ENCODE assay signal across 8 cellular contexts in the genomic region with DNA sequence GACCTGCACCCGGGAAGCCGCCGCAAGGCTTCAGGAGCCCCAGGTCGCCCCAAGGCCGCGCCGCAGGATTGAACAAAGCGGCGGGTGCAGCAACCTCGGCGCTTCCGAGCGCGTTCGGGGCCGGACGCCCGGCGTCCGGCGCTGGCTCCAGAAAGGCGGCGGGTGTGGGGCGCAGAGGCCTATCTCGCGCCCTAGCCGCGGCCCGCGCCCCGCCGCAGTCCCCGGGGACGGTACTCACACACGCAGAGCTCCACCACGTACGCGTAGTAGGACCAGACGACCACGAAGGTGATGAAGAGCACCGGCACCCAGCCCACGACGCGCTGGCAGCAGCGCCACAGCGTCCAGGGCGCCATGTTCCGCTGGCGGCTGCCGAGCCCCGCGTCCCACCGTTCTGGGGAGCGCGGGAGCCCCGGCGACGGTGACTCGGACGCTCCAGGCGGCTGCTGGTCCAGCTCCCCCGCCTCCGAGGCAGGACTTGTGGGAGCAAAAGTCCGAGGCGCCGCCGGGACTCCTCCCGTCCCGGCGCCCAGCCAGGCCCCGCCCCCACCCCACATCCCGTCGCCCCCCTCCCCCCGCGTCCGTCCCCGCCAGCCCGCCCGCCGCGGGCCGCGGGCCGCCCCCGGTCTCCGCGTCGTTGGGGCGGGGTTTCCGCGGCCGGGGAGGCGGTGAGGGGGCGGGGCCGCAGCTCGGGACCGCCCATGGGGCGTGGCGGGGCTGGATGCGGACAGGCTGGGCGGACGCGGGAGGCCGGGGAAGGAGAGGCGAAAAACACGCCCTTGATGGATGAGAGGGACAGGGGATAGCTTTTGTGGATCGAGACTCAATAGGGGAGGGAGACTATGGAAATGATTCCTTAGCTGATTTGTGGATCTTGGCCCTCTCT. TPM values are rescaled to one million over a fixed set of nuclear protein-coding genes. Genes with fewer than 3 reads are reported as not detected.
DNase-seq lines count a peak whose midpoint lies in the region; ATAC-seq lines count a peak whose summit lies in the region.

A gene with protein sequence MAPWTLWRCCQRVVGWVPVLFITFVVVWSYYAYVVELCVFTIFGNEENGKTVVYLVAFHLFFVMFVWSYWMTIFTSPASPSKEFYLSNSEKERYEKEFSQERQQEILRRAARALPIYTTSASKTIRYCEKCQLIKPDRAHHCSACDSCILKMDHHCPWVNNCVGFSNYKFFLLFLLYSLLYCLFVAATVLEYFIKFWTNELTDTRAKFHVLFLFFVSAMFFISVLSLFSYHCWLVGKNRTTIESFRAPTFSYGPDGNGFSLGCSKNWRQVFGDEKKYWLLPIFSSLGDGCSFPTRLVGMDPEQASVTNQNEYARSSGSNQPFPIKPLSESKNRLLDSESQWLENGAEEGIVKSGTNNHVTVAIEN (minus strand): TSS at position 488 of the 886 bp plus-strand sequence. CDS start 132 bp downstream, at position 356.

- DNase-seq in A172 (ENCODE audit: low spot score), result peak; percentile 59
- peak; percentile 89 for DNase-seq in NCI-H2227 (lab: John Stamatoyannopoulos, UW; ENCODE audit: unreplicated experiment)
- DNase-seq in activated CD4-positive, CD25-positive, alpha-beta regulatory T cell treated with anti-CD3 and anti-CD28 coated beads, Interleukin-2, amount 50 U/mL, for 16 hours (ENCODE audit: low read depth, low spot score), result peak; percentile 76
- DNase-seq in central memory CD4-positive, alpha-beta T cell, result peak; percentile 87
- DNase-seq in iris pigment epithelial cell (ENCODE audit: low read depth), result peak; percentile 72
- DNase-seq in stimulated activated CD4-positive, alpha-beta T cell treated with anti-CD3 and anti-CD28 coated beads, Interleukin-12 subunit alpha, Interleukin-12 subunit beta, amount 100 ng/mL, for 4 hours, result peak; percentile 92

- ATAC-seq in GM18517 (IDR thresholded peaks at IDR 0.05; ENCODE audit: unreplicated experiment) (peak; percentile 68), HG03039 (IDR thresholded peaks at IDR 0.05; ENCODE audit: unreplicated experiment) (peak; percentile 82)

RNA-seq across cellular contexts. Expression of the gene that starts here (rescaled TPM):
- 103 TPM in 2 replicates for total RNA-seq in A172 (2014; rRNA removed; shearing (Covaris generic))

Comparison
In these comparisons a context has a peak if more than half of its experiments do, and no peak if none do; other contexts are left out.
1. Peak in every context shown above with its lines: DNase-seq and ATAC-seq.